In the genomic region with DNA sequence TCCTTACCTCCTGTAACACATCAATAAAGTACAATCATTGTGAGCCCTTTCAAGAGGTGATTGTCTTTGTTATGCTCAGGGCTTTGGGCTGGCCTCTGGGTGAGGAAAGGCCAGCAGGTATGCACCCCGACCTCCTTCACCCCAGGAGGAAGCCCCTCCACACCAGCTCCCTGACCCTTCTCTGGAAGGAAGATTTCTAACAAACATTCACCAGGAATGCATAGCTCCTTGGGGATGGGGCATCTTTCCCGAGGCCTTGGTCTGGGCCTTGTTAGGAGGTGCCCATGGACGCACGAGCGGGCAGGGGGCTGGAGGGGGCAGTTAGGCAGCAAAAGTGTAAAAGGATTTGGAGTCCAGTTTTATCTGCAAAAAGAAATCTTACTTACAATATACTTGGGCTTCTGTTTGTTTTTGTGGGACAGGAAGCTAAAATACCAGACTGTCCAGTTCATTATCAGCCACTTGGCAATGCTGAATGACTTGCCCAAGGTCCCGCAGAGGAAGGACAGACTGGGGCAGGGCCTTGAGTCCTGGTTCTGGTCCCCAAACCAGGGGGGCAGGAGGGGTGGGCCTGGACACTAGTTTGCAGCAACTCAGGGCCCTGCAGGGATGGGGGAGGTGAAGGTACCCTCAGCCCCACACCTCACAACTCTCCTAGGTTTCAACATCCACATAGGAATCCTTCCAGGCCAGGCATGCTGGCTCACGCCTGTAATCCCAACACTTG, we compare ENCODE assay signal across 11 cellular contexts. TPM values are rescaled to one million over a fixed set of nuclear protein-coding genes. Genes with fewer than 3 reads are reported as not detected.
DNase-seq lines count a peak whose midpoint lies in the region; ATAC-seq and TF ChIP-seq lines count a peak whose summit lies in the region.
"Had no signal": no experiment of that assay in that cellular context is flagged by ENCODE, and none has a peak within 500 bp of the region (broad histone marks: within the 10 kb centered on the region; RNA-seq: fewer than 3 reads in every experiment).

No MANE protein-coding gene starts in this region.

- TF ChIP-seq CTCF in CD4-positive, alpha-beta T cell (IDR thresholded peaks at IDR 0.05) = no peak
- no peak for TF ChIP-seq CTCF in coronary artery (IDR thresholded peaks at IDR 0.05)
- TF ChIP-seq CTCF in neutrophil (IDR thresholded peaks at IDR 0.05) = no peak

- CTCF ChIA-PET in CD4-positive, alpha-beta T cell (lab: Charles Lee) = interaction anchor here (1.0 to 7.2 kb wide), 2 partner anchors 28 to 30 kb away, joined by 3 to 120 read pairs; no protein-coding TSS in a partner anchor

- H3K27me3 Mint-ChIP-seq in CD4-positive, alpha-beta T cell = no peaks in the 10 kb centered on the region
- no peaks in the 10 kb centered on the region for H3K27me3 Mint-ChIP-seq in IgD-negative memory B cell

- peaks cover 32% of the 10 kb centered on the region for H3K4me1 Mint-ChIP-seq in CD4-positive, alpha-beta T cell (ENCODE audit: low read depth)
- H3K4me1 Mint-ChIP-seq in IgD-negative memory B cell = peaks cover 7 to 18% (median 13%) of the 10 kb centered on the region in 3 donors

- peaks cover 72% of the 10 kb centered on the region for H3K36me3 Mint-ChIP-seq in CD4-positive, alpha-beta T cell (ENCODE audit: low read depth)
- H3K36me3 Mint-ChIP-seq in IgD-negative memory B cell = no peaks in the 10 kb centered on the region

- H3K9me3 ChIP-seq in CD4-positive, alpha-beta T cell (ENCODE audit: control insufficient read depth, low read length) = no peaks in the 10 kb centered on the region
- no peaks in the 10 kb centered on the region for H3K9me3 ChIP-seq in neutrophil

- H3K4me3 ChIP-seq in coronary artery (no peak overlapping the region), neutrophil (ENCODE audit: low read depth in 1 of 2, low read length in 1 of 2) (no peak overlapping the region)

- intact Hi-C loops in CD4-positive, alpha-beta T cell (cut with DNase I, micrococcal nuclease) = no loop called here

- POLR2A ChIA-PET in CD4-positive, alpha-beta T cell (lab: Charles Lee) = interaction anchor here (0.7 to 7.8 kb wide), 6 partner anchors 10 to 138 kb away, joined by 3 to 136 read pairs (median 5); a partner anchor contains a TSS

- peak overlapping the region; percentile 39 for H3K4me3 Mint-ChIP-seq in CD4-positive, alpha-beta T cell
- peak overlapping the region in 2 of 4 donors; percentile 33 to 51 for H3K4me3 Mint-ChIP-seq in IgD-negative memory B cell

- H3K27ac Mint-ChIP-seq in CD4-positive, alpha-beta T cell = peak overlapping the region; percentile 70
- H3K27ac Mint-ChIP-seq in IgD-negative memory B cell = peak overlapping the region in 2 of 3 donors; percentile 44 to 88

- no peaks in the 10 kb centered on the region for H3K9me3 Mint-ChIP-seq in CD4-positive, alpha-beta T cell
- no peaks in the 10 kb centered on the region for H3K9me3 Mint-ChIP-seq in IgD-negative memory B cell

- H3K27ac ChIP-seq in CD4-positive, alpha-beta T cell (ENCODE audit: low read depth, low read length) = no peak overlapping the region
- peak overlapping the region; percentile 83 to 93 for H3K27ac ChIP-seq in coronary artery
- H3K27ac ChIP-seq in neutrophil = peak overlapping the region; percentile 84

- no peaks in the 10 kb centered on the region for H3K27me3 ChIP-seq in CD4-positive, alpha-beta T cell (ENCODE audit: control insufficient read depth, insufficient read depth, low read length)
- H3K27me3 ChIP-seq in neutrophil = no peaks in the 10 kb centered on the region

- H3K36me3 ChIP-seq in neutrophil = peaks cover 52% of the 10 kb centered on the region

- DNase-seq in CD4-positive, alpha-beta T cell = no peak
- DNase-seq in coronary artery (ENCODE audit: low spot score) (no peak), NCI-H1048 (lab: John Stamatoyannopoulos, UW) (no peak), amniotic stem cell (lab: John Stamatoyannopoulos, UW) (no peak), SKM-1 (lab: John Stamatoyannopoulos, UW; ENCODE audit: unreplicated experiment) (no peak)
- DNase-seq: activated CD4-positive, CD25-positive, alpha-beta regulatory T cell; central memory CD4-positive, alpha-beta T cell; NCI-H1105 treated with DMSO at 0.1 percent for 48 hours had no signal

- ATAC-seq in CD4-positive, alpha-beta T cell (ENCODE audit: poor library complexity) = no peak
- ATAC-seq in HG02852 (IDR thresholded peaks at IDR 0.05; ENCODE audit: unreplicated experiment) = no peak

- H3K4me1 ChIP-seq in neutrophil (ENCODE audit: control insufficient read depth in 1 of 2, insufficient read depth in 1 of 2, low read depth in 1 of 2, low read length in 1 of 2) = peaks cover 44 to 47% of the 10 kb centered on the region in 2 experiments

RNA-seq across cellular contexts. Expression of a gene that starts 10.1 kb away (rescaled TPM):
- 100 to 1,000 TPM; 164 to 165 TPM for total RNA-seq in CD4-positive, alpha-beta T cell
- polyA plus RNA-seq in IgD-negative memory B cell = 20.6 TPM

RNA-seq across cellular contexts. Expression of a gene that starts 30.1 kb away (rescaled TPM):
- 10 to 100 TPM; 39.0 to 41.5 TPM for total RNA-seq in CD4-positive, alpha-beta T cell
- polyA plus RNA-seq in IgD-negative memory B cell = 151 TPM
